ENCODE assay signal across 20 cellular contexts in genomic region chr5:19406576-19407365, GRCh38.
DNase-seq lines count a peak whose midpoint lies in the region; ATAC-seq, FAIRE-seq and TF ChIP-seq lines count a peak whose summit lies in the region.
"Had no signal": no experiment of that assay in that cellular context is flagged by ENCODE, and none has a peak within 500 bp of the region (broad histone marks: within the 10 kb centered on the region; RNA-seq: fewer than 3 reads in every experiment).

No MANE protein-coding gene starts in this region.

- peak; percentile 75 for FAIRE-seq in H54 (lab: Jason Lieb, UNC)

- DNase-seq in H54 (ENCODE audit: insufficient read length, low spot score) (no peak), NCI-H446 (lab: John Stamatoyannopoulos, UW) (peak; percentile 57 to 87), cerebellum (ENCODE audit: low spot score) (peak; percentile 56), pons (ENCODE audit: low spot score) (peak; percentile 20), amniotic stem cell (lab: John Stamatoyannopoulos, UW) (no peak), NCI-H187 (lab: John Stamatoyannopoulos, UW) (no peak)
- DNase-seq: ACHN, AML-193, COR-L47, DMS53, GOT3, IMR-90, Karpas-422, NCI-H1105, NCI-H187 treated with DMSO at 0.1 percent for 48 hours, NCI-H510A, NCI-H774 had no signal

- ATAC-seq in GM21515 (IDR thresholded peaks at IDR 0.05; ENCODE audit: unreplicated experiment), result no peak
- ATAC-seq: Panc1, Right ventricle myocardium inferior had no signal

- no peak for TF ChIP-seq POLR2A in H54 (IDR thresholded peaks at IDR 0.05; ENCODE audit: low read depth, low read length)

Comparison
In these comparisons a context has a peak if more than half of its experiments do, and no peak if none do; other contexts are left out.
1. DNase-seq: peak in NCI-H446 (2 of 2), cerebellum (single experiment) and pons (single experiment); none in H54 (single experiment), amniotic stem cell (single experiment) and NCI-H187 (0 of 2).